Comparison of ENCODE assay signal across 1 cellular context in the genomic region with DNA sequence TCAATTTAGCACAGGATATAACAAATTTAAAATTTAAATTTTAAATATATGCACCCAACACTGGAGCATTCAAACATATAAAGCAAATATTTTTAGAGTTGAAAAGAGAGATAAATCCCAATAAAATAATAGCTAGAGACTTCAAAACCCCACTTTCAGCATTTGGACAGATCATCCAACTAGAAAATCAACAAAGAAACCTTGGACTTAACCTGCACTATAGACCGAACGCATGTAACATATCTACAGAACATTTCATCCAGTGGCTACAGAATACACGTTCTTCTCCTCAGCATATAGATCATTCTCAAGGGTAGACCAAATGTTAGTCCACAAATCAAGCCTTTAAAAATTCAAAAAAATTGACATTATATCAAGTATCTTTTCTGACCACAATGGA.
TF ChIP-seq lines count a peak whose summit lies in the region.

No MANE protein-coding gene starts in this region.

TF ChIP-seq in SK-N-SH treated with all-trans-retinoic acid at 6 μM for 48 hours, 23 proteins besides CTCF, POLR2A, EP300 and RAD21 (continued from another document):
- TF ChIP-seq, protein P1, sequence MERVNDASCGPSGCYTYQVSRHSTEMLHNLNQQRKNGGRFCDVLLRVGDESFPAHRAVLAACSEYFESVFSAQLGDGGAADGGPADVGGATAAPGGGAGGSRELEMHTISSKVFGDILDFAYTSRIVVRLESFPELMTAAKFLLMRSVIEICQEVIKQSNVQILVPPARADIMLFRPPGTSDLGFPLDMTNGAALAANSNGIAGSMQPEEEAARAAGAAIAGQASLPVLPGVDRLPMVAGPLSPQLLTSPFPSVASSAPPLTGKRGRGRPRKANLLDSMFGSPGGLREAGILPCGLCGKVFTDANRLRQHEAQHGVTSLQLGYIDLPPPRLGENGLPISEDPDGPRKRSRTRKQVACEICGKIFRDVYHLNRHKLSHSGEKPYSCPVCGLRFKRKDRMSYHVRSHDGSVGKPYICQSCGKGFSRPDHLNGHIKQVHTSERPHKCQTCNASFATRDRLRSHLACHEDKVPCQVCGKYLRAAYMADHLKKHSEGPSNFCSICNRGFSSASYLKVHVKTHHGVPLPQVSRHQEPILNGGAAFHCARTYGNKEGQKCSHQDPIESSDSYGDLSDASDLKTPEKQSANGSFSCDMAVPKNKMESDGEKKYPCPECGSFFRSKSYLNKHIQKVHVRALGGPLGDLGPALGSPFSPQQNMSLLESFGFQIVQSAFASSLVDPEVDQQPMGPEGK (CRISPR knock-in tag; IDR thresholded peaks at IDR 0.05; ENCODE audit: borderline replicate concordance) = no peak
- TF ChIP-seq GLIS3 (CRISPR knock-in tag; IDR thresholded peaks at IDR 0.05) (no peak), BACH2 (CRISPR knock-in tag; IDR thresholded peaks at IDR 0.05; ENCODE audit: borderline replicate concordance) (no peak)
